Comparison of ENCODE assay signal across 14 cellular contexts in genomic region chr12:104736307-104736706, GRCh38.
DNase-seq lines count a peak whose midpoint lies in the region; ATAC-seq and TF ChIP-seq lines count a peak whose summit lies in the region.
"Had no signal": no experiment of that assay in that cellular context is flagged by ENCODE, and none has a peak within 500 bp of the region (broad histone marks: within the 10 kb centered on the region; RNA-seq: fewer than 3 reads in every experiment).

No MANE protein-coding gene starts in this region.

- TF ChIP-seq CTCF in AG04449 (IDR thresholded peaks at IDR 0.05; ENCODE audit: insufficient read depth, low read length, missing control alignments) (peak; percentile 13), Calu3 (IDR thresholded peaks at IDR 0.05; ENCODE audit: unreplicated experiment) (no peak)

- H3K4me3 ChIP-seq in AG04449 (ENCODE audit: low read depth, low read length), result no peak overlapping the region
- H3K4me3 ChIP-seq in adipocyte (ENCODE audit: low read length), result no peak overlapping the region

- ATAC-seq in GM21526 (IDR thresholded peaks at IDR 0.05; ENCODE audit: low FRiP score, unreplicated experiment), result no peak
- ATAC-seq: Panc1 had no signal

- peaks cover 21% of the 10 kb centered on the region for H3K4me1 ChIP-seq in adipocyte (ENCODE audit: control insufficient read depth, insufficient read depth, low read length)

- H3K9me3 Mint-ChIP-seq in immature natural killer cell (peaks cover 0 to 1% (median 0%) of the 10 kb centered on the region in 6 donors), Calu3 (ENCODE audit: low read depth, unreplicated experiment) (no peaks in the 10 kb centered on the region)
- H3K9me3 Mint-ChIP-seq: activated naive CD4-positive, alpha-beta T cell treated with anti-CD3 and anti-CD28 coated beads, Interleukin-2, amount 50 U/mL, for 24 hours had no signal

- DNase-seq in AG04449 (ENCODE audit: low read depth, low spot score), result peak; percentile 50
- DNase-seq in Daoy (ENCODE audit: low read depth), result peak; percentile 66
- DNase-seq in adipocyte (ENCODE audit: low read depth), result peak; percentile 97
- DNase-seq in immature natural killer cell, result no peak
- no peak for DNase-seq in NCI-H446 treated with DMSO at 0.1 percent for 48 hours (lab: John Stamatoyannopoulos, UW)
- DNase-seq in NCI-H187 treated with DMSO at 0.1 percent for 48 hours (lab: John Stamatoyannopoulos, UW), result no peak
- no peak for DNase-seq in Calu3
- DNase-seq: erythroblast, left cardiac atrium, NCI-H2171 had no signal

- no peaks in the 10 kb centered on the region for H3K9me3 ChIP-seq in adipocyte (ENCODE audit: control insufficient read depth, low read length)

- intact Hi-C loops in Calu3 (cut with micrococcal nuclease; ENCODE audit: unreplicated experiment), result no loop called here

- POLR2A ChIA-PET in AG04449 (lab: Yijun Ruan, JAX), result no interaction called here

- no peak overlapping the region for H3K4me3 Mint-ChIP-seq in immature natural killer cell
- no peak overlapping the region for H3K4me3 Mint-ChIP-seq in Calu3 (ENCODE audit: low read depth, unreplicated experiment)
- H3K4me3 Mint-ChIP-seq: activated naive CD4-positive, alpha-beta T cell treated with anti-CD3 and anti-CD28 coated beads, Interleukin-2, amount 50 U/mL, for 24 hours had no signal

- H3K9ac ChIP-seq in adipocyte (ENCODE audit: low read length), result no peak overlapping the region
- H3K9ac ChIP-seq: KMS-11 had no signal

- H3K27me3 ChIP-seq in adipocyte (replicated peaks; ENCODE audit: control insufficient read depth, insufficient read depth, low read length), result no peaks in the 10 kb centered on the region

- H3K36me3 Mint-ChIP-seq in immature natural killer cell, result no peaks in the 10 kb centered on the region
- no peaks in the 10 kb centered on the region for H3K36me3 Mint-ChIP-seq in Calu3 (ENCODE audit: insufficient read depth, unreplicated experiment)

- no TSS peak for BruUV-seq in Calu3 (replicated peaks; lab: Mats Ljungman, UMichigan)

- H3K36me3 ChIP-seq in adipocyte (ENCODE audit: control insufficient read depth, insufficient read depth, low read length, severe bottlenecking), result no peaks in the 10 kb centered on the region

- CTCF ChIA-PET in AG04449 (lab: Yijun Ruan, JAX) (interaction anchor here (1.3 to 1.4 kb wide), 2 partner anchors 14 to 354 kb away, joined by 3 to 4 read pairs; no protein-coding TSS in a partner anchor), Calu3 (lab: Charles Lee) (no interaction called here)

- H3K27me3 Mint-ChIP-seq in immature natural killer cell (ENCODE audit: low read depth in 3 of 3) (peaks cover 2 to 16% (median 7%) of the 10 kb centered on the region in 3 donors), Calu3 (ENCODE audit: unreplicated experiment) (peaks cover 68% of the 10 kb centered on the region)
- H3K27me3 Mint-ChIP-seq: activated naive CD4-positive, alpha-beta T cell treated with anti-CD3 and anti-CD28 coated beads, Interleukin-2, amount 50 U/mL, for 24 hours had no signal

- H3K27ac Mint-ChIP-seq in immature natural killer cell (peak overlapping the region; percentile 54 to 90 (median 68)), Calu3 (ENCODE audit: unreplicated experiment) (no peak overlapping the region)
- H3K27ac Mint-ChIP-seq: activated naive CD4-positive, alpha-beta T cell treated with anti-CD3 and anti-CD28 coated beads, Interleukin-2, amount 50 U/mL, for 24 hours had no signal

- H3K4me1 Mint-ChIP-seq in immature natural killer cell (peaks cover 92 to 95% of the 10 kb centered on the region in 2 donors), Calu3 (ENCODE audit: low read depth, unreplicated experiment) (no peaks in the 10 kb centered on the region)

Comparison
In these comparisons a context has a peak if more than half of its experiments do, and no peak if none do; other contexts are left out.
1. DNase-seq: peak in AG04449 (single experiment), Daoy (single experiment) and adipocyte (single experiment); none in immature natural killer cell (0 of 3), NCI-H446 treated with DMSO at 0.1 percent for 48 hours (single experiment), NCI-H187 treated with DMSO at 0.1 percent for 48 hours (single experiment) and Calu3 (single experiment).